9 cellular contexts compared by ENCODE assay signal in the genomic region with DNA sequence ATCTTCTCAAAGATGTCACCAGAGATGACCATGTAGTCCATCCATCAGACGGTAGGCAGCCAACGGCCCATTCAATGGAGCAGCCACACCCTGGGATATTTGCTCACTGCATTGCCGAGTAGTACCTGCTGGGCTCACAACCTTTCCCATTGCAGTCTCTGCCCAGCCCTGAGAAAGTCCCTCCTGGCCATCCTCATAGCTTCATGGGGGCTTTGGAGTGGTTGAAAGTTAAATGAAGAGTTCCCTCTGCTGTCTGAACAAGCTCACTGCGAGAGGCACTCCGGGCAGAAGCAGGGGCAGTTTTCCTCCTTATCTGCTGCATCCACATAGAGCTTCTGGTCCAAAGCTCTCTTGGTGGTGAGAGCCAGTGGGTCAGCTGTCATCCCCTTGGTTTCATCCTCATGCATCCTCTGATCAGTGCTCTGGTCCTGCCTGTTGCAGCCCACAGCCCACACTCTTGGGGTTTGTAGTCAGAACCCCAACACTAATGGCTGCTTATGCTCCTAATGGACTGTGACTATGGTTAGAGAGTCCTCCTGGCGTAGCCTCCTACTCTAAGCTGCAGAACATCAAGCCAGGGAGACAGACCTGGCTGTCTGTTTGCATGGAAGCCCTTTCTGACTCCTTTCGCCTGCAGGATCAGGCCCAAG. TPM values are rescaled to one million over a fixed set of nuclear protein-coding genes. Genes with fewer than 3 reads are reported as not detected.
DNase-seq lines count a peak whose midpoint lies in the region; ATAC-seq and TF ChIP-seq lines count a peak whose summit lies in the region.
"Had no signal": no experiment of that assay in that cellular context is flagged by ENCODE, and none has a peak within 500 bp of the region (broad histone marks: within the 10 kb centered on the region; RNA-seq: fewer than 3 reads in every experiment).

No MANE protein-coding gene starts in this region.

- in situ Hi-C loops in IMR-90 (cut with MboI; ENCODE audit: low sequenced_read_pairs), result loop anchor here (5.0 to 10.0 kb wide), 2 partner anchors 170 to 502 kb away; no protein-coding TSS in a partner anchor

- H3K4me1 ChIP-seq in IMR-90 (ENCODE audit: control insufficient read depth, insufficient read depth, low read length) (peaks cover 20% of the 10 kb centered on the region), neural progenitor cell (no peaks in the 10 kb centered on the region)
- H3K4me1 ChIP-seq: BLaER1 had no signal

- no peak overlapping the region for H3K14ac ChIP-seq in IMR-90 (replicated peaks; ENCODE audit: low read depth, low read length)

- H2AK5ac ChIP-seq in IMR-90 (ENCODE audit: low read depth, low read length), result peak overlapping the region; percentile 31; the same call in 1 of the 2 replicates

- no peak overlapping the region for H3K18ac ChIP-seq in IMR-90 (ENCODE audit: low read depth, low read length)

- peak overlapping the region; percentile 94 to 95 for H3K27ac Mint-ChIP-seq in effector memory CD8-positive, alpha-beta T cell
- no peak overlapping the region for H3K27ac Mint-ChIP-seq in neural progenitor cell

- dilution Hi-C loops in IMR-90 (cut with HindIII; ENCODE audit: low sequenced_read_pairs, unreplicated experiment), result no loop called here

- peak; percentile 89 for TF ChIP-seq RAD21 in IMR-90 (IDR thresholded peaks at IDR 0.05; ENCODE audit: low read length)

- H3K27me3 ChIP-seq in IMR-90 (ENCODE audit: control insufficient read depth, insufficient read depth, low read length), result no peaks in the 10 kb centered on the region; the same call in 1 of the 2 replicates
- no peaks in the 10 kb centered on the region for H3K27me3 ChIP-seq in neural progenitor cell
- H3K27me3 ChIP-seq: BLaER1 had no signal

- H4K8ac ChIP-seq in IMR-90 (ENCODE audit: low read depth in 2 of 2, low read length in 2 of 2), result no peak overlapping the region

- H3K27ac ChIP-seq in IMR-90 (ENCODE audit: insufficient read depth, low read length), result no peak overlapping the region
- peak overlapping the region; percentile 61; the same call in 1 of the 2 replicates for H3K27ac ChIP-seq in RWPE1
- no peak overlapping the region for H3K27ac ChIP-seq in neural progenitor cell
- H3K27ac ChIP-seq: BLaER1 had no signal

- no peak overlapping the region for H2BK5ac ChIP-seq in IMR-90 (ENCODE audit: low read depth, low read length, poor library complexity, severe bottlenecking)

- no peaks in the 10 kb centered on the region for H3K9me3 ChIP-seq in IMR-90 (ENCODE audit: control insufficient read depth, insufficient read depth, low read length)
- H3K9me3 ChIP-seq in neural progenitor cell (ENCODE audit: low read depth), result no peaks in the 10 kb centered on the region
- H3K9me3 ChIP-seq: BLaER1 had no signal

- H3K9me1 ChIP-seq in IMR-90 (ENCODE audit: insufficient read depth, low read length), result peaks cover 12% of the 10 kb centered on the region

- H3K4me2 ChIP-seq in IMR-90 (ENCODE audit: low read depth, low read length) (no peak overlapping the region), neural progenitor cell (no peak overlapping the region)
- H3K4me2 ChIP-seq: BLaER1 had no signal

- H3K4me1 Mint-ChIP-seq in effector memory CD8-positive, alpha-beta T cell (ENCODE audit: low read depth in 2 of 2), result peaks cover 58 to 78% of the 10 kb centered on the region in 2 donors
- H3K4me1 Mint-ChIP-seq in neural progenitor cell, result no peaks in the 10 kb centered on the region

- CTCF ChIA-PET in IMR-90 (lab: Yijun Ruan, JAX) (interaction anchor here (0.6 to 2.6 kb wide), 32 partner anchors 9 to 617 kb away, joined by 3 to 25 read pairs (median 5); a partner anchor contains a TSS), RWPE1 (lab: Yijun Ruan, JAX) (interaction anchor here (0.5 to 2.4 kb wide), 24 partner anchors 9 to 501 kb away, joined by 3 to 12 read pairs (median 4); a partner anchor contains a TSS)

- H3K79me2 ChIP-seq in neural progenitor cell (ENCODE audit: low read depth), result no peaks in the 10 kb centered on the region

- peaks cover 23% of the 10 kb centered on the region for H3K36me3 Mint-ChIP-seq in effector memory CD8-positive, alpha-beta T cell (ENCODE audit: insufficient read depth)
- no peaks in the 10 kb centered on the region for H3K36me3 Mint-ChIP-seq in neural progenitor cell

- POLR2A ChIA-PET in IMR-90 (lab: Charles Lee; ENCODE audit: unreplicated experiment), result no interaction called here
- POLR2A ChIA-PET in RWPE1 (lab: Yijun Ruan, JAX; ENCODE audit: low non-redundant PET), result no interaction called here

- H3K23ac ChIP-seq in IMR-90 (ENCODE audit: low read depth, low read length), result no peak overlapping the region

- H2BK120ac ChIP-seq in IMR-90 (ENCODE audit: low read depth, low read length), result peak overlapping the region; percentile 10; the same call in 1 of the 2 replicates

- TF ChIP-seq CTCF in IMR-90 (conservative IDR thresholded peaks at IDR 0.05; ENCODE audit: low read depth, low read length) (peak; percentile 87), RWPE1 (conservative IDR thresholded peaks at IDR 0.05; ENCODE audit: low read depth) (no peak; the same call in 1 of the 2 replicates), neural progenitor cell (IDR thresholded peaks at IDR 0.05) (peak; percentile 73)

- no peaks in the 10 kb centered on the region for H3F3A ChIP-seq in neural progenitor cell (ENCODE audit: low read depth)

- peak overlapping the region; percentile 31 for H2AK9ac ChIP-seq in IMR-90 (replicated peaks; ENCODE audit: low read depth, low read length, poor library complexity)

- H3K4me3 ChIP-seq in IMR-90 (ENCODE audit: insufficient read depth, low read depth, low read length) (no peak overlapping the region), neural progenitor cell (no peak overlapping the region)
- H3K4me3 ChIP-seq: BLaER1 had no signal

- no peaks in the 10 kb centered on the region for H3K79me1 ChIP-seq in IMR-90 (ENCODE audit: low read depth in 1 of 2, low read length in 2 of 2)

- intact Hi-C loops in IMR-90 (cut with micrococcal nuclease), result loop anchor here (1.0 to 10.0 kb wide), 5 partner anchors 168 to 618 kb away; no protein-coding TSS in a partner anchor

- H3K27me3 Mint-ChIP-seq in effector memory CD8-positive, alpha-beta T cell, result no peaks in the 10 kb centered on the region
- H3K27me3 Mint-ChIP-seq in neural progenitor cell (ENCODE audit: insufficient read depth, low read depth), result no peaks in the 10 kb centered on the region

- 70% methylated on average over 3 of the region's 7 CpGs; no CpG with 5 or more reads in 1 of the 2 experiments for WGBS in IMR-90 (ENCODE audit: extremely low coverage in 2 of 2, insufficient read length in 1 of 2), 2 experiments

- H3K9me3 Mint-ChIP-seq in effector memory CD8-positive, alpha-beta T cell, result no peaks in the 10 kb centered on the region
- no peaks in the 10 kb centered on the region for H3K9me3 Mint-ChIP-seq in neural progenitor cell

- ATAC-seq in IMR-90 (ENCODE audit: low read depth), result peak; percentile 76
- ATAC-seq in effector memory CD8-positive, alpha-beta T cell (replicated peaks), result peak; percentile 44
- ATAC-seq in GM19328 (IDR thresholded peaks at IDR 0.05; ENCODE audit: unreplicated experiment), result no peak
- no peak for ATAC-seq in GM19467 (IDR thresholded peaks at IDR 0.05; ENCODE audit: unreplicated experiment)

- H4K91ac ChIP-seq in IMR-90 (ENCODE audit: insufficient read depth, low read depth, low read length), result no peak overlapping the region; the same call in 1 of the 2 replicates

- no peak overlapping the region for H3K56ac ChIP-seq in IMR-90 (ENCODE audit: extremely low read depth, insufficient read depth, low read length)

- BruUV-seq in IMR-90 (replicated peaks; lab: Mats Ljungman, UMichigan), result no TSS peak

- H4K20me1 ChIP-seq in IMR-90 (ENCODE audit: insufficient read depth, low read length), result no peaks in the 10 kb centered on the region
- H4K20me1 ChIP-seq in neural progenitor cell (ENCODE audit: low read depth), result no peaks in the 10 kb centered on the region
- H4K20me1 ChIP-seq: BLaER1 had no signal

- no peak overlapping the region; the same call in 1 of the 2 replicates for H3K4ac ChIP-seq in IMR-90 (ENCODE audit: low read depth, low read length)

- H2AFZ ChIP-seq in IMR-90 (replicated peaks; ENCODE audit: low read length, poor library complexity) (peak overlapping the region; percentile 39), neural progenitor cell (replicated peaks) (peak overlapping the region; percentile 86)

- TF ChIP-seq POLR2A in IMR-90 (IDR thresholded peaks at IDR 0.05; ENCODE audit: low read depth, low read length), result no peak

- peak overlapping the region; percentile 75 to 78 for H3K4me3 Mint-ChIP-seq in effector memory CD8-positive, alpha-beta T cell
- H3K4me3 Mint-ChIP-seq in neural progenitor cell, result no peak overlapping the region

- peak overlapping the region; percentile 23; the same call in 1 of the 3 replicates for H2BK15ac ChIP-seq in IMR-90 (ENCODE audit: low read depth, low read length)

- H3K36me3 ChIP-seq in IMR-90 (ENCODE audit: control insufficient read depth, insufficient read depth, low read length), result no peaks in the 10 kb centered on the region
- H3K36me3 ChIP-seq in neural progenitor cell, result no peaks in the 10 kb centered on the region
- H3K36me3 ChIP-seq: BLaER1 had no signal

- peak; percentile 61 for DNase-seq in NCI-H2107 treated with DMSO at 0.1 percent for 48 hours (lab: John Stamatoyannopoulos, UW; ENCODE audit: unreplicated experiment)
- DNase-seq in NCI-H2107 (lab: John Stamatoyannopoulos, UW), result no peak
- peak; percentile 61 for DNase-seq in IMR-90
- DNase-seq in RWPE1 (ENCODE audit: low spot score), result peak; percentile 56
- DNase-seq in effector memory CD8-positive, alpha-beta T cell, result peak; percentile 24 to 38 (median 24)
- DNase-seq in neural progenitor cell (ENCODE audit: low spot score), result peak; percentile 74

- no peak overlapping the region for H3K9ac ChIP-seq in IMR-90 (ENCODE audit: low read depth, low read length)
- H3K9ac ChIP-seq in neural progenitor cell, result no peak overlapping the region
- H3K9ac ChIP-seq: BLaER1 had no signal

- H4K5ac ChIP-seq in IMR-90 (ENCODE audit: low read depth, low read length), result no peak overlapping the region

- H2BK20ac ChIP-seq in IMR-90 (ENCODE audit: low read depth, low read length), result 0 out of 2 replicates have a peak overlapping the region, but pooled peaks have one; percentile 13

TF ChIP-seq in IMR-90, 13 proteins besides CTCF, POLR2A, EP300 and RAD21:
- TF ChIP-seq CEBPB (IDR thresholded peaks at IDR 0.05; ENCODE audit: low read depth, low read length) (no peak), SMC3 (IDR thresholded peaks at IDR 0.05; ENCODE audit: low read depth, low read length) (peak; percentile 96), MAFK (IDR thresholded peaks at IDR 0.05; ENCODE audit: low read depth, low read length) (no peak), MAZ (IDR thresholded peaks at IDR 0.05; ENCODE audit: borderline replicate concordance, low read depth, low read length) (peak; percentile 61; the same call in 1 of the 2 replicates), FOS (IDR thresholded peaks at IDR 0.05; ENCODE audit: low read depth, low read length) (no peak)

RNA-seq across cellular contexts. Expression of a gene that starts 23.3 kb away (rescaled TPM):
- total RNA-seq in IMR-90 (2012; rRNA removed) (not detected in 2 replicates), neural progenitor cell (ENCODE audit: low replicate concordance) (not detected in 2 replicates)
- not detected in 2 replicates for polyA plus RNA-seq in IMR-90 (2012; rRNA removed)
- not detected in 2 replicates for polyA plus RNA-seq in IMR-90 (2012; cell fraction: cytosol; rRNA removed)
- not detected in 2 replicates for polyA plus RNA-seq in IMR-90 (2012; cell fraction: nucleus; rRNA removed; ENCODE audit: low replicate concordance)

Comparison
In these comparisons a context has a peak if more than half of its experiments do, and no peak if none do; other contexts are left out.
1. ATAC-seq: peak in IMR-90 (single experiment) and effector memory CD8-positive, alpha-beta T cell (single experiment); none in GM19328 (single experiment) and GM19467 (single experiment).